ENCODE assay signal across 8 cellular contexts in the genomic region with DNA sequence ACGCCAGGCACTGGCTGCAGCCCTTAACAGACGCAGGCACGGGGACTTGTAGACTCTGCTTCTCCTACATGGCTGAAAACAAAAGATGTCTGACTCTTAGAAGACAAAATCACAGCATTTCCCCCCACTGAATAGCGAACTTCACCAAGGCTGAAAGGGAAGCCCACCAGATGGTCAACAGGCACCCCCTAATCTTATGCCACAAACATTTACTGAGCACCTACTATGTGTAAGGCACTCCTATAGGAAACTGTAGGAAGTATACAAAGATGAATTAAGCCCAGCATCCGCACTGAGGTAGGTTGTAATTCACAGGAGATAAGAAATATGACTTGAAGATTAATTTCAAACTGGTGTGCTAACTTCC. TPM values are rescaled to one million over a fixed set of nuclear protein-coding genes. Genes with fewer than 3 reads are reported as not detected.
A peak's percentile ranks its signal among the peaks of the same experiment; 100 is the strongest.
DNase-seq lines count a peak whose midpoint lies in the region; ATAC-seq and TF ChIP-seq lines count a peak whose summit lies in the region.

No MANE protein-coding gene starts in this region.

- H3K4me3 ChIP-seq in GM12875 (ENCODE audit: low read depth, low read length), result peak overlapping the region; percentile 56
- H3K4me3 ChIP-seq in SJSA1, result peak overlapping the region; percentile 40
- peak overlapping the region; percentile 72 for H3K4me3 ChIP-seq in skeletal muscle satellite cell (ENCODE audit: low read length)

- no peaks in the 10 kb centered on the region for H3K27me3 Mint-ChIP-seq in activated CD8-positive, alpha-beta T cell treated with anti-CD3 and anti-CD28 coated beads, Interleukin-2, amount 10 ng/mL, durations not matched to agents 7 days and 5 days (ENCODE audit: low read depth)

- no peak overlapping the region for H3K4me3 Mint-ChIP-seq in activated CD8-positive, alpha-beta T cell treated with anti-CD3 and anti-CD28 coated beads, Interleukin-2, amount 10 ng/mL, durations not matched to agents 7 days and 5 days

- POLR2A ChIA-PET in activated CD8-positive, alpha-beta T cell treated with anti-CD3 and anti-CD28 coated beads, Interleukin-2, amount 10 ng/mL, durations not matched to agents 7 days and 5 days (lab: Charles Lee), result no interaction called here

- peak overlapping the region; percentile 82 for H3K4me2 ChIP-seq in skeletal muscle satellite cell (ENCODE audit: low read length)

- TF ChIP-seq CTCF in GM12875 (IDR thresholded peaks at IDR 0.05; ENCODE audit: borderline replicate concordance, insufficient read depth, low read depth, low read length) (no peak), foreskin keratinocyte (conservative IDR thresholded peaks at IDR 0.05) (no peak)

- H3K36me3 ChIP-seq in SJSA1, result no peaks in the 10 kb centered on the region
- peaks cover 5% of the 10 kb centered on the region for H3K36me3 ChIP-seq in skeletal muscle satellite cell (ENCODE audit: insufficient read depth, low read length)

- H3K9me3 ChIP-seq in SJSA1 (replicated peaks), result no peaks in the 10 kb centered on the region
- no peaks in the 10 kb centered on the region for H3K9me3 ChIP-seq in skeletal muscle satellite cell (replicated peaks; ENCODE audit: low read length)

- H3K9me3 Mint-ChIP-seq in activated CD8-positive, alpha-beta T cell treated with anti-CD3 and anti-CD28 coated beads, Interleukin-2, amount 10 ng/mL, durations not matched to agents 7 days and 5 days (ENCODE audit: insufficient read depth), result no peaks in the 10 kb centered on the region

- DNase-seq in SJSA1 (ENCODE audit: low read depth in 1 of 2, low spot score in 2 of 2) (no peak), foreskin keratinocyte (no peak), NCI-H524 (lab: John Stamatoyannopoulos, UW) (no peak), pons (ENCODE audit: low spot score) (no peak), DMS153 (lab: John Stamatoyannopoulos, UW) (no peak)
- no peak for DNase-seq in activated CD8-positive, alpha-beta T cell treated with anti-CD3 and anti-CD28 coated beads, Interleukin-2, amount 10 ng/mL, durations not matched to agents 7 days and 5 days

- H3K9ac ChIP-seq in skeletal muscle satellite cell (ENCODE audit: low read depth, low read length), result peak overlapping the region; percentile 91

- H3K4me1 ChIP-seq in SJSA1 (replicated peaks) (peaks cover 23% of the 10 kb centered on the region), foreskin keratinocyte (peaks cover 25% of the 10 kb centered on the region), skeletal muscle satellite cell (ENCODE audit: control insufficient read depth, insufficient read depth, low read length) (peaks cover 45% of the 10 kb centered on the region)

- ATAC-seq in foreskin keratinocyte, result no peak
- no peak for ATAC-seq in activated CD8-positive, alpha-beta T cell treated with anti-CD3 and anti-CD28 coated beads, Interleukin-2, amount 10 ng/mL, durations not matched to agents 7 days and 5 days

- peak overlapping the region; percentile 80 for H3K27ac ChIP-seq in SJSA1
- H3K27ac ChIP-seq in foreskin keratinocyte, result peak overlapping the region; percentile 94

- CTCF ChIA-PET in activated CD8-positive, alpha-beta T cell treated with anti-CD3 and anti-CD28 coated beads, Interleukin-2, amount 10 ng/mL, durations not matched to agents 7 days and 5 days (lab: Charles Lee), result interaction anchor here (1.3 to 2.5 kb wide), 3 partner anchors 9 to 36 kb away, joined by 3 to 9 read pairs (median 3); no protein-coding TSS in a partner anchor

- H3K27me3 ChIP-seq in SJSA1 (replicated peaks), result no peaks in the 10 kb centered on the region
- H3K27me3 ChIP-seq in foreskin keratinocyte, result no peaks in the 10 kb centered on the region
- H3K27me3 ChIP-seq in skeletal muscle satellite cell (ENCODE audit: control insufficient read depth, insufficient read depth, low read length), result no peaks in the 10 kb centered on the region

- peaks cover under 1% of the 10 kb centered on the region for H3K4me1 Mint-ChIP-seq in activated CD8-positive, alpha-beta T cell treated with anti-CD3 and anti-CD28 coated beads, Interleukin-2, amount 10 ng/mL, durations not matched to agents 7 days and 5 days (ENCODE audit: low read depth)

- H3K36me3 Mint-ChIP-seq in activated CD8-positive, alpha-beta T cell treated with anti-CD3 and anti-CD28 coated beads, Interleukin-2, amount 10 ng/mL, durations not matched to agents 7 days and 5 days (ENCODE audit: low read depth), result peaks cover 20% of the 10 kb centered on the region

- no peak overlapping the region for H3K27ac Mint-ChIP-seq in activated CD8-positive, alpha-beta T cell treated with anti-CD3 and anti-CD28 coated beads, Interleukin-2, amount 10 ng/mL, durations not matched to agents 7 days and 5 days

RNA-seq across cellular contexts. Expression of gene NUMA1, which starts 38.3 kb away (rescaled TPM):
- 38.4 and 46.4 TPM in 2 replicates for total RNA-seq in SJSA1 (2014; rRNA removed; shearing (Covaris generic))
- 97.7 and 101 TPM in 2 replicates for total RNA-seq in foreskin keratinocyte
- polyA plus RNA-seq in foreskin keratinocyte, result 58.6 and 59.2 TPM in 2 replicates
- total RNA-seq in skeletal muscle satellite cell (2012; rRNA removed), result 77.3 and 92.8 TPM in 2 replicates
- total RNA-seq in activated CD8-positive, alpha-beta T cell treated with anti-CD3 and anti-CD28 coated beads, Interleukin-2, amount 10 ng/mL, durations not matched to agents 7 days and 5 days, result 100 to 1,000 TPM; 198 to 199 TPM

RNA-seq across cellular contexts. Expression of gene LRRC51, which starts 38.6 kb away (rescaled TPM):
- 4.1 TPM in 1 of 2 replicates, not detected in the other for total RNA-seq in SJSA1 (2014; rRNA removed; shearing (Covaris generic))
- total RNA-seq in foreskin keratinocyte, result 6.3 and 6.4 TPM in 2 replicates
- polyA plus RNA-seq in foreskin keratinocyte, result 6.4 and 8.0 TPM in 2 replicates
- total RNA-seq in skeletal muscle satellite cell (2012; rRNA removed), result 3.0 and 6.1 TPM in 2 replicates
- 1 to 10 TPM; 6.9 to 7.0 TPM for total RNA-seq in activated CD8-positive, alpha-beta T cell treated with anti-CD3 and anti-CD28 coated beads, Interleukin-2, amount 10 ng/mL, durations not matched to agents 7 days and 5 days

RNA-seq across cellular contexts. Expression of gene IL18BP, which starts 43.3 kb away (rescaled TPM):
- 0.06 and 3.3 TPM in 2 replicates for total RNA-seq in SJSA1 (2014; rRNA removed; shearing (Covaris generic))
- total RNA-seq in foreskin keratinocyte, result 1.4 and 1.7 TPM in 2 replicates
- polyA plus RNA-seq in foreskin keratinocyte, result 0.74 and 0.89 TPM in 2 replicates
- 1.7 and 3.0 TPM in 2 replicates for total RNA-seq in skeletal muscle satellite cell (2012; rRNA removed)
- 10 to 100 TPM; 15.9 to 16.2 TPM for total RNA-seq in activated CD8-positive, alpha-beta T cell treated with anti-CD3 and anti-CD28 coated beads, Interleukin-2, amount 10 ng/mL, durations not matched to agents 7 days and 5 days
